ENCODE assay signal across 8 cellular contexts in the genomic region with DNA sequence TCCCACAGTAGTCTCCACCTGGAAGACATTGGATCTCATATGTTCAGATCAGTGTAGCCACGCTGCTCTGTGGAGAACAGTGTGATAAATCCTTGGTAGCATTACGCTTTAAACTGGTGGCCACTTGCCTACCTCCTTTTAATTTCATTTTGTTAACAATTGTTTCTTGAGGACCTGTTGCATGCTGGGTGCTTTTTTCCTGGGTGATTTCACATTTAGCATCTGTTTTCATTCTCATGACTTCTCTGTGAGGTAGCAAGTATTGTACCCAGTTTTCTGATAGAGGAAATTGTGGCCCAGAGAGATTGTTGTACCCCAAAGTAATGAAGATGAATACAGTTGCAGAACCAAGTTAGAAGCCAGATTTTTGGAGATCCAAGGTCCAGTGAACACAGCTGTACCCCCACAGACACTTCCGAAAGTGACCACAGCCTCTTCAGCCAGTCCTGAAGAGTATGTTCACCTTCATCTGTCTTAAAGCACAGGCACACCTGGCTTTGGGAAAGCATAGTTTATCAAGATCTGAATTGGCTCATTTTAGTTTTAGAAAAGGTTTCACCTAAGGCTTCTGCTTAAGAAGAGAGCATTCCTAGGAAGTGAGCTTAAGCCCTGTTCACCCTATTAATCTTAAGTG.
A peak's percentile ranks its signal among the peaks of the same experiment; 100 is the strongest.
DNase-seq lines count a peak whose midpoint lies in the region; ATAC-seq and TF ChIP-seq lines count a peak whose summit lies in the region.

No MANE protein-coding gene starts in this region.

- no peaks in the 10 kb centered on the region for H3K27me3 Mint-ChIP-seq in CD4-positive, alpha-beta memory T cell

- no peak for DNase-seq in CD4-positive, alpha-beta memory T cell
- no peak for DNase-seq in lower lobe of right lung
- DNase-seq in NCI-H748 treated with DMSO at 0.1 percent for 48 hours (lab: John Stamatoyannopoulos, UW): no peak
- DNase-seq in NCI-H526 (lab: John Stamatoyannopoulos, UW): no peak

- no peak for TF ChIP-seq CTCF in lower lobe of right lung (IDR thresholded peaks at IDR 0.05)

- H3K27ac ChIP-seq in CD4-positive, alpha-beta memory T cell (ENCODE audit: low read depth, low read length): peak overlapping the region; percentile 84
- H3K27ac ChIP-seq in KOPT-K1 (ENCODE audit: low read depth, low read length, poor library complexity, severe bottlenecking) (peak overlapping the region; percentile 81), lower lobe of right lung (peak overlapping the region; percentile 68)

- peaks cover 69% of the 10 kb centered on the region for H3K4me1 ChIP-seq in CD4-positive, alpha-beta memory T cell (ENCODE audit: insufficient read depth, low read length)
- H3K4me1 ChIP-seq in lower lobe of right lung: peaks cover 38% of the 10 kb centered on the region

- no peaks in the 10 kb centered on the region for H3K9me3 ChIP-seq in CD4-positive, alpha-beta memory T cell (ENCODE audit: control insufficient read depth in 1 of 2, low read length in 2 of 2)
- H3K9me3 ChIP-seq in KOPT-K1 (ENCODE audit: insufficient read depth, low read length, poor library complexity, severe bottlenecking): no peaks in the 10 kb centered on the region
- H3K9me3 ChIP-seq in lower lobe of right lung: no peaks in the 10 kb centered on the region

- H3K36me3 Mint-ChIP-seq in CD4-positive, alpha-beta memory T cell: peaks cover 0 to 7% of the 10 kb centered on the region in 2 donors

- H3K4me3 Mint-ChIP-seq in CD4-positive, alpha-beta memory T cell: peak overlapping the region; percentile 40 to 87 (median 78)

- no peaks in the 10 kb centered on the region for H3K36me3 ChIP-seq in CD4-positive, alpha-beta memory T cell (ENCODE audit: insufficient read depth, low read length)
- H3K36me3 ChIP-seq in KOPT-K1 (ENCODE audit: insufficient read depth, low read length) (no peaks in the 10 kb centered on the region), lower lobe of right lung (no peaks in the 10 kb centered on the region)

- POLR2A ChIA-PET in CD4-positive, alpha-beta memory T cell (lab: Charles Lee; ENCODE audit: partially characterized antibody): interaction anchor here (0.7 to 4.4 kb wide), 26 partner anchors 9 to 244 kb away, joined by 3 to 121 read pairs (median 5); partner anchors contain the start of gene IQGAP2

- peaks cover 59 to 81% (median 69%) of the 10 kb centered on the region in 4 donors for H3K4me1 Mint-ChIP-seq in CD4-positive, alpha-beta memory T cell

- H3K4me3 ChIP-seq in CD4-positive, alpha-beta memory T cell (ENCODE audit: low read length in 2 of 2): peak overlapping the region; percentile 19 to 33
- peak overlapping the region; percentile 17 for H3K4me3 ChIP-seq in lower lobe of right lung

- no peaks in the 10 kb centered on the region for H3K27me3 ChIP-seq in CD4-positive, alpha-beta memory T cell (ENCODE audit: insufficient read depth, low read length)
- no peaks in the 10 kb centered on the region for H3K27me3 ChIP-seq in lower lobe of right lung (ENCODE audit: low read depth)

- intact Hi-C loops in CD4-positive, alpha-beta memory T cell (cut with micrococcal nuclease): loop anchor here (1.0 to 10.0 kb wide), 3 partner anchors 35 to 473 kb away; no protein-coding TSS in a partner anchor
- intact Hi-C loops in lower lobe of right lung (cut with DNase I): no loop called here

- peak overlapping the region; percentile 93 to 99 (median 97) for H3K27ac Mint-ChIP-seq in CD4-positive, alpha-beta memory T cell

- ATAC-seq in GM19452 (IDR thresholded peaks at IDR 0.05; ENCODE audit: unreplicated experiment) (peak; percentile 31), lower lobe of right lung (no peak), HG03442 (IDR thresholded peaks at IDR 0.05; ENCODE audit: unreplicated experiment) (no peak), SK-N-SH treated with all-trans-retinoic acid at 6 μM for 48 hours (no peak)

- no peaks in the 10 kb centered on the region for H3K9me3 Mint-ChIP-seq in CD4-positive, alpha-beta memory T cell

- CTCF ChIA-PET in CD4-positive, alpha-beta memory T cell (lab: Charles Lee; ENCODE audit: partially characterized antibody): interaction anchor here (0.8 to 4.4 kb wide), 21 partner anchors 11 to 372 kb away, joined by 3 to 46 read pairs (median 4); partner anchors contain the start of gene IQGAP2

TF ChIP-seq in SK-N-SH treated with all-trans-retinoic acid at 6 μM for 48 hours, 23 proteins besides CTCF, POLR2A, EP300 and RAD21:
- no peak for TF ChIP-seq ZC3H10 (CRISPR knock-in tag; IDR thresholded peaks at IDR 0.05)
- TF ChIP-seq ARNTL (CRISPR knock-in tag; IDR thresholded peaks at IDR 0.05; ENCODE audit: borderline replicate concordance, low read depth): no peak
- no peak for TF ChIP-seq CSDC2 (CRISPR knock-in tag; IDR thresholded peaks at IDR 0.05)
- TF ChIP-seq ZNF565 (CRISPR knock-in tag; conservative IDR thresholded peaks at IDR 0.05; ENCODE audit: low read depth): no peak
- no peak for TF ChIP-seq TCF4 (CRISPR knock-in tag; IDR thresholded peaks at IDR 0.05; ENCODE audit: borderline replicate concordance)
- no peak for TF ChIP-seq ZFP30 (CRISPR knock-in tag; IDR thresholded peaks at IDR 0.05)
- TF ChIP-seq, protein P1, sequence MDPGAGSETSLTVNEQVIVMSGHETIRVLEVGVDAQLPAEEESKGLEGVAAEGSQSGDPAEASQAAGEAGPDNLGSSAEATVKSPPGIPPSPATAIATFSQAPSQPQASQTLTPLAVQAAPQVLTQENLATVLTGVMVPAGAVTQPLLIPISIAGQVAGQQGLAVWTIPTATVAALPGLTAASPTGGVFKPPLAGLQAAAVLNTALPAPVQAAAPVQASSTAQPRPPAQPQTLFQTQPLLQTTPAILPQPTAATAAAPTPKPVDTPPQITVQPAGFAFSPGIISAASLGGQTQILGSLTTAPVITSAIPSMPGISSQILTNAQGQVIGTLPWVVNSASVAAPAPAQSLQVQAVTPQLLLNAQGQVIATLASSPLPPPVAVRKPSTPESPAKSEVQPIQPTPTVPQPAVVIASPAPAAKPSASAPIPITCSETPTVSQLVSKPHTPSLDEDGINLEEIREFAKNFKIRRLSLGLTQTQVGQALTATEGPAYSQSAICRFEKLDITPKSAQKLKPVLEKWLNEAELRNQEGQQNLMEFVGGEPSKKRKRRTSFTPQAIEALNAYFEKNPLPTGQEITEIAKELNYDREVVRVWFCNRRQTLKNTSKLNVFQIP (CRISPR knock-in tag; IDR thresholded peaks at IDR 0.05; ENCODE audit: borderline replicate concordance, low read depth): no peak
- TF ChIP-seq PPARA (CRISPR knock-in tag; IDR thresholded peaks at IDR 0.05; ENCODE audit: borderline replicate concordance): no peak
- TF ChIP-seq BACH2 (CRISPR knock-in tag; IDR thresholded peaks at IDR 0.05; ENCODE audit: borderline replicate concordance): no peak
- TF ChIP-seq ZNF70 (CRISPR knock-in tag; IDR thresholded peaks at IDR 0.05): no peak
- no peak for TF ChIP-seq ZFP3 (CRISPR knock-in tag; IDR thresholded peaks at IDR 0.05)
- no peak for TF ChIP-seq ESRRG (CRISPR knock-in tag; IDR thresholded peaks at IDR 0.05)
